In the genomic region with DNA sequence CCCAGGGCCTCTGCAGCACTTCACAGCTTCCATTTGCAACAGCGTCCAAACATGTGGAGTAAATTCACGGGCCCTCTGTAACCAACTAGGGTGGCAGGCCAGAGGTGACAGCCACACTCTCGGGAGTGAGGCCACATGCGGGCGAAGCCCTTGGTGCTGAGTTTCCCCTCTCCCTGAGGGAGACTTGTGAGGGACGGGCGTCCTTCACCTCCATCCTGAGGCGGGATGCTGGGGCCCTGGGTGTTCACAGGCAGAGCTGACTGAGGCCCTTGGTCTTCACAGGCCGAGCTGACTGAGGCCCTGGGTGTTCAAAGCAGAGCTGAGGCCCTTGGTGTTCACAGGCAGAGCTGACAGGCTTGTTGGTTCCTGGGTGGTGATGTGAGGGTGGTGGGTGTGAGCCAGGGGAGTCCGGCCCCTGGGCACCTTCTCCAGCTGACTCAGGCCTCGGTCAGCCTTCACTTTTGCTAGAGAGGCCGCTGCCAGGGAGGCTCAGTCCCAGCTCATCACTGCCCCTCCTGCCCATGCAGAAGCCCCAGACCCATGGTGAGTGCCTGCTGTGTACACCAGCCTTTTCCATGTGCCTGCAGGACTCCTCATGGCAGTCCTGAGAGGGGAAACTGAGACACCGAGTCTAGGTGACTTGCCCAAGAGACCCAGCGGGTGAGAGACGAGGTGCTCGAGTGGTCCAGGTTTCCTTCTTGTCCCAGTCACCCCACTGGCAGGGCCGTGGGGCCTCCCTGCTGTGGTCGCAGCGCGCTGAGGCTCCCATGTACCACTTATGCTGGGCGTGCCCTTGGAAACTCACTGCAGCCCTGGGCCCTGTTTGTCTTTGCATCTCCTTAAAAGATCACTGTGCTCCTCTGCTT, we compare ENCODE assay signal across 12 cellular contexts. TPM values are rescaled to one million over a fixed set of nuclear protein-coding genes. Genes with fewer than 3 reads are reported as not detected.
DNase-seq lines count a peak whose midpoint lies in the region; ATAC-seq lines count a peak whose summit lies in the region.
"Had no signal": no experiment of that assay in that cellular context is flagged by ENCODE, and none has a peak within 500 bp of the region (broad histone marks: within the 10 kb centered on the region; RNA-seq: fewer than 3 reads in every experiment).

No MANE protein-coding gene starts in this region.

- peak overlapping the region in 7 of 10 donors; percentile 28 to 64 (median 54) for H3K4me3 Mint-ChIP-seq in naive thymus-derived CD8-positive, alpha-beta T cell

- peak; percentile 37 for DNase-seq in Right ventricle myocardium inferior (ENCODE audit: missing footprints)
- no peak for DNase-seq in left ventricle myocardium superior
- no peak for DNase-seq in naive thymus-derived CD8-positive, alpha-beta T cell
- DNase-seq in midbrain (lab: John Stamatoyannopoulos, UW) = no peak
- no peak for DNase-seq in NCI-H146 treated with DMSO at 0.1 percent for 48 hours (lab: John Stamatoyannopoulos, UW; ENCODE audit: unreplicated experiment)
- DNase-seq: activated effector memory CD4-positive, alpha-beta T cell treated with Interleukin-2 at 50 U/mL for 16 hours; NCI-H1436; stimulated activated CD4-positive, alpha-beta T cell treated with anti-CD3 and anti-CD28 coated beads, Interleukin-4, amount 100 ng/mL, for 4 hours had no signal

- no peaks in the 10 kb centered on the region for H3K9me3 Mint-ChIP-seq in naive thymus-derived CD8-positive, alpha-beta T cell

- peaks cover 0 to 2% (median 0%) of the 10 kb centered on the region in 3 donors for H3K36me3 Mint-ChIP-seq in naive thymus-derived CD8-positive, alpha-beta T cell

- POLR2A ChIA-PET in naive thymus-derived CD8-positive, alpha-beta T cell (lab: Charles Lee) = no interaction called here

- no peaks in the 10 kb centered on the region for H3K4me1 ChIP-seq in endocrine pancreas (ENCODE audit: control insufficient read depth, insufficient read depth, low read length)
- H3K4me1 ChIP-seq in urinary bladder (ENCODE audit: insufficient read depth) = no peaks in the 10 kb centered on the region

- peak overlapping the region in 7 of 10 donors; percentile 8 to 92 (median 87) for H3K27ac Mint-ChIP-seq in naive thymus-derived CD8-positive, alpha-beta T cell

- intact Hi-C loops in Right ventricle myocardium inferior (cut with DNase I) = loop anchor here (10.0 kb wide), 1 partner anchor 787 kb away; the partner anchor contains the start of gene GRPEL1
- intact Hi-C loops in left ventricle myocardium superior (cut with micrococcal nuclease) = no loop called here

- H3K9me3 ChIP-seq in endocrine pancreas (ENCODE audit: control insufficient read depth, low read length) = no peaks in the 10 kb centered on the region

- no peaks in the 10 kb centered on the region for H3K27me3 ChIP-seq in endocrine pancreas (ENCODE audit: control insufficient read depth, insufficient read depth, low read length)

- H3K27me3 Mint-ChIP-seq in naive thymus-derived CD8-positive, alpha-beta T cell = no peaks in the 10 kb centered on the region

- peak overlapping the region; percentile 8 for H3K9ac ChIP-seq in endocrine pancreas (ENCODE audit: control insufficient read depth, insufficient read depth, low read length)

- 66% methylated on average over 21 of the region's 21 CpGs for WGBS in urinary bladder

- no peak for ATAC-seq in Right ventricle myocardium inferior
- ATAC-seq in left ventricle myocardium superior = no peak
- no peak for ATAC-seq in naive thymus-derived CD8-positive, alpha-beta T cell
- ATAC-seq in HG03469 (IDR thresholded peaks at IDR 0.05; ENCODE audit: unreplicated experiment) = no peak

- H3K4me1 Mint-ChIP-seq in naive thymus-derived CD8-positive, alpha-beta T cell = peaks cover 6 to 14% (median 11%) of the 10 kb centered on the region in 4 donors

- H3K27ac ChIP-seq in urinary bladder (ENCODE audit: low read depth) = peak overlapping the region; percentile 26
- H3K27ac ChIP-seq: SK-N-MC had no signal

- H3K4me3 ChIP-seq in endocrine pancreas (ENCODE audit: control insufficient read depth, insufficient read depth, low read length) (no peak overlapping the region), urinary bladder (ENCODE audit: low read depth, low read length) (no peak overlapping the region)
- H3K4me3 ChIP-seq: SK-N-MC had no signal

- H3K36me3 ChIP-seq in endocrine pancreas (ENCODE audit: control insufficient read depth, insufficient read depth, low read length) (no peaks in the 10 kb centered on the region), urinary bladder (ENCODE audit: insufficient read depth) (no peaks in the 10 kb centered on the region)

RNA-seq across cellular contexts. Expression of gene WFS1, which starts 8.5 kb away (rescaled TPM):
- 88.4 TPM for total RNA-seq in Right ventricle myocardium inferior
- total RNA-seq in left ventricle myocardium superior = 70.5 TPM
- total RNA-seq in naive thymus-derived CD8-positive, alpha-beta T cell = 1 to 10 TPM; 4.8 to 5.9 TPM
- 1 to 10 TPM; 2.9 to 5.4 (median 4.7) TPM for polyA plus RNA-seq in naive thymus-derived CD8-positive, alpha-beta T cell
- total RNA-seq in urinary bladder = 20.5 TPM
- 85.3 TPM for polyA plus RNA-seq in urinary bladder
